ENCODE assay signal across 17 cellular contexts in genomic region chr4:94976371-94977011, GRCh38.
A peak's percentile ranks its signal among the peaks of the same experiment; 100 is the strongest.
DNase-seq lines count a peak whose midpoint lies in the region; ATAC-seq and TF ChIP-seq lines count a peak whose summit lies in the region.
"Had no signal": no experiment of that assay in that cellular context is flagged by ENCODE, and none has a peak within 500 bp of the region (broad histone marks: within the 10 kb centered on the region; RNA-seq: fewer than 3 reads in every experiment).

No MANE protein-coding gene starts in this region.

- H3K9ac ChIP-seq in adipocyte (ENCODE audit: low read length) = peak overlapping the region; percentile 43

- 64 to 76% (median 70%) methylated on average over 1 of the region's 1 CpG for WGBS in heart left ventricle, 4 donors
- WGBS in right lobe of liver (ENCODE audit: insufficient coverage, low coverage, low lambda C conversion rate, missing lambda C conversion rate) = 20% methylated on average over 1 of the region's 1 CpG

- H3K27me3 ChIP-seq in adipocyte (replicated peaks; ENCODE audit: control insufficient read depth, insufficient read depth, low read length) (no peaks in the 10 kb centered on the region), heart left ventricle (no peaks in the 10 kb centered on the region), right lobe of liver (no peaks in the 10 kb centered on the region)
- H3K27me3 ChIP-seq: neutrophil, suprapubic skin had no signal

- TF ChIP-seq POLR2A in heart left ventricle (IDR thresholded peaks at IDR 0.05) = no peak
- no peak for TF ChIP-seq POLR2A in right lobe of liver (IDR thresholded peaks at IDR 0.05)

- H3K27ac ChIP-seq in heart left ventricle = no peak overlapping the region
- H3K27ac ChIP-seq in right lobe of liver = no peak overlapping the region
- H3K27ac ChIP-seq: 22Rv1, neutrophil, suprapubic skin had no signal

- H3K9me3 ChIP-seq in adipocyte (ENCODE audit: control insufficient read depth, low read length) = no peaks in the 10 kb centered on the region
- no peaks in the 10 kb centered on the region for H3K9me3 ChIP-seq in heart left ventricle
- H3K9me3 ChIP-seq in right lobe of liver = no peaks in the 10 kb centered on the region
- H3K9me3 ChIP-seq: neutrophil, suprapubic skin had no signal

- H3K4me3 ChIP-seq in adipocyte (ENCODE audit: low read length) (peak overlapping the region; percentile 78), foreskin fibroblast (ENCODE audit: low read depth in 1 of 2, low read length in 2 of 2) (no peak overlapping the region), heart left ventricle (no peak overlapping the region), right lobe of liver (no peak overlapping the region)
- H3K4me3 ChIP-seq: lung, suprapubic skin had no signal

- no peaks in the 10 kb centered on the region for H3K36me3 ChIP-seq in adipocyte (ENCODE audit: control insufficient read depth, insufficient read depth, low read length, severe bottlenecking)
- no peaks in the 10 kb centered on the region for H3K36me3 ChIP-seq in heart left ventricle
- H3K36me3 ChIP-seq in right lobe of liver = no peaks in the 10 kb centered on the region
- H3K36me3 ChIP-seq: neutrophil, suprapubic skin had no signal

- ATAC-seq in heart left ventricle (no peak), HG03432 (IDR thresholded peaks at IDR 0.05; ENCODE audit: unreplicated experiment) (no peak), right lobe of liver (no peak)
- ATAC-seq: T-cell had no signal

- H3K4me1 ChIP-seq in adipocyte (ENCODE audit: control insufficient read depth, insufficient read depth, low read length) = peaks cover 52% of the 10 kb centered on the region
- H3K4me1 ChIP-seq in heart left ventricle = no peaks in the 10 kb centered on the region
- H3K4me1 ChIP-seq in right lobe of liver = no peaks in the 10 kb centered on the region
- H3K4me1 ChIP-seq: suprapubic skin had no signal

- DNase-seq in DMS 273 (lab: John Stamatoyannopoulos, UW; ENCODE audit: unreplicated experiment) (peak; percentile 65), DMS 273 treated with DMSO at 0.1 percent for 48 hours (lab: John Stamatoyannopoulos, UW) (no peak), adipocyte (ENCODE audit: low read depth) (peak; percentile 84), foreskin fibroblast (peak; percentile 39 to 76), heart left ventricle (no peak), NCI-H526 (lab: John Stamatoyannopoulos, UW) (no peak), right lobe of liver (no peak)
- DNase-seq: activated CD4-positive, alpha-beta T cell treated with anti-CD3 and anti-CD28 coated beads for 1 hour; activated T-cell treated with anti-CD3 and anti-CD28 coated beads, Interleukin-2, amount 50 U/mL, for 48 hours; anterior cingulate cortex; Calu3; T-cell had no signal

- intact Hi-C loops in heart left ventricle (cut with DNase I) (no loop called here), right lobe of liver (cut with DNase I) (no loop called here)

- TF ChIP-seq CTCF in foreskin fibroblast (IDR thresholded peaks at IDR 0.05; ENCODE audit: low read depth, low read length) = no peak
- TF ChIP-seq CTCF in heart left ventricle (IDR thresholded peaks at IDR 0.05) = no peak
- TF ChIP-seq CTCF in right lobe of liver (IDR thresholded peaks at IDR 0.05) = no peak

Comparison
In these comparisons a context has a peak if more than half of its experiments do, and no peak if none do; other contexts are left out.
1. DNase-seq: peak in DMS 273 (single experiment), adipocyte (single experiment) and foreskin fibroblast (2 of 2); none in DMS 273 treated with DMSO at 0.1 percent for 48 hours (single experiment), heart left ventricle (0 of 5), NCI-H526 (0 of 2) and right lobe of liver (0 of 3).